8 cellular contexts compared by ENCODE assay signal in the genomic region with DNA sequence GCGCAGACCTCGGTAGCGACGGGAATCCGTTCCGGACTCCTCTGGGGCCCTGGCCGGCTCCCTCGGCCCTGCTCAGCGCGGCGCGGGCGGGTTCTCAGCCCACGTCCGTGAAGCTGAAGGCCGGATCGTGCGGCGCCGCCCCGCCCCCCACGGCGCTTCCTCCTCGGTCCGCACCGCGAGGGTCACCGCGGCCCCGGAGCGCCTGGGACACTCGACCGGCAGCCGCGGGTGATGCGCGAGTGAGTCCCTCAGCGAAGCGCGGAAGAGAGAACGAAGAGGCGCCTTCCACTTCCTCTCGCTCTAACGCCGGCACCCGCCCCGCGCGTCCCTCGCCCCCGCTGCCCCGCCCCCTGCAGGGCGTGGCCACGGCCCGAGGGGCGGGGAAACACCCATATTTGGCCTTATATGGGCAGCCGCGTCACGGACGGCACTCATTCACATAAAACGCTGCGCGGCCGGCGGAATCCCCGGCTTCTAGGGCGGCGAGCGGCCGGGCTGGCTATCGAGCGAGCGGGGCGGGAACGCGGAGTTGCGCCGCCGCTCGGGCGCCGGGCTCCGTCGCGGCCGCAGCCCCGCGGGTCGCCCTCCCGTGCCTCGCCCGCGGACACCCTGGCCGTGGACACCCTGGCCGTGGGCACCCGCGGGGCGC. TPM values are rescaled to one million over a fixed set of nuclear protein-coding genes. Genes with fewer than 3 reads are reported as not detected.
DNase-seq lines count a peak whose midpoint lies in the region; ATAC-seq and TF ChIP-seq lines count a peak whose summit lies in the region.

A gene with protein sequence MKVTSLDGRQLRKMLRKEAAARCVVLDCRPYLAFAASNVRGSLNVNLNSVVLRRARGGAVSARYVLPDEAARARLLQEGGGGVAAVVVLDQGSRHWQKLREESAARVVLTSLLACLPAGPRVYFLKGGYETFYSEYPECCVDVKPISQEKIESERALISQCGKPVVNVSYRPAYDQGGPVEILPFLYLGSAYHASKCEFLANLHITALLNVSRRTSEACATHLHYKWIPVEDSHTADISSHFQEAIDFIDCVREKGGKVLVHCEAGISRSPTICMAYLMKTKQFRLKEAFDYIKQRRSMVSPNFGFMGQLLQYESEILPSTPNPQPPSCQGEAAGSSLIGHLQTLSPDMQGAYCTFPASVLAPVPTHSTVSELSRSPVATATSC (plus strand): TSS at position 470 of the 649 bp plus-strand sequence. CDS start 215 bp downstream, outside the sequence.

- no peak within 1 kb of the TSS for H2AFZ ChIP-seq in PC-9

- H3K9me3 ChIP-seq in HUES6 (ENCODE audit: control insufficient read depth, insufficient read depth, low read depth, low read length) (no peaks in the 10 kb centered on the region), PC-9 (ENCODE audit: insufficient read depth, low read depth) (no peaks in the 10 kb centered on the region), mucosa of stomach (ENCODE audit: control insufficient read depth, low read length) (no peaks in the 10 kb centered on the region)

- peak within 1 kb of the TSS; percentile 89 for H3K9ac ChIP-seq in HUES6 (ENCODE audit: low read length)
- peak within 1 kb of the TSS; percentile 67 for H3K9ac ChIP-seq in mucosa of stomach (ENCODE audit: low read length)

- H3K9me2 ChIP-seq in PC-9 (ENCODE audit: insufficient read depth) = no peaks in the 10 kb centered on the region

- DNase-seq in DMS114 treated with DMSO at 0.1 percent for 48 hours (lab: John Stamatoyannopoulos, UW; ENCODE audit: unreplicated experiment) (peak; percentile 84), PC-9 (peak; percentile 82 to 91), erythroblast (lab: John Stamatoyannopoulos, UW) (peak; percentile 94 to 97)
- peak; percentile 98 for DNase-seq in activated T-cell treated with anti-CD3 and anti-CD28 coated beads, Interleukin-2, amount 50 U/mL, for 24 hours
- peak; percentile 95 for DNase-seq in stimulated activated CD8-positive, alpha-beta memory T cell treated with anti-CD3 and anti-CD28 coated beads, Interleukin-4, amount 100 ng/mL, for 48 hours

- H3K36me3 ChIP-seq in HUES6 (ENCODE audit: control insufficient read depth, insufficient read depth, low read length) (peaks cover under 1% of the 10 kb centered on the region), PC-9 (ENCODE audit: low read depth) (peaks cover 32% of the 10 kb centered on the region), mucosa of stomach (ENCODE audit: control insufficient read depth, insufficient read depth, low read length) (no peaks in the 10 kb centered on the region)

- H3F3A ChIP-seq in PC-9 (ENCODE audit: insufficient read depth, low read depth) = peaks cover 55% of the 10 kb centered on the region

- peaks cover 40% of the 10 kb centered on the region for H4K20me1 ChIP-seq in PC-9 (ENCODE audit: insufficient read depth)

- intact Hi-C loops in PC-9 (cut with micrococcal nuclease; ENCODE audit: unreplicated experiment) = loop anchor here (1.0 to 5.0 kb wide), 7 partner anchors 41 to 186 kb away; no protein-coding TSS in a partner anchor

- peaks cover 83% of the 10 kb centered on the region for H3K79me2 ChIP-seq in PC-9 (ENCODE audit: low read depth)

- peaks cover 63% of the 10 kb centered on the region for H3K36me3 Mint-ChIP-seq in activated T-cell treated with anti-CD3 and anti-CD28 coated beads, Interleukin-2, amount 50 U/mL, for 24 hours (ENCODE audit: low read depth)

- peak; percentile 54 for ATAC-seq in GM21423 (IDR thresholded peaks at IDR 0.05; ENCODE audit: unreplicated experiment)

- peak within 1 kb of the TSS; percentile 89 for H3K4me3 ChIP-seq in HUES6 (ENCODE audit: low read depth, low read length)
- peak within 1 kb of the TSS; percentile 98 for H3K4me3 ChIP-seq in PC-9
- peak within 1 kb of the TSS; percentile 52 for H3K4me3 ChIP-seq in mucosa of stomach (ENCODE audit: low read length)

- CTCF ChIA-PET in PC-9 (lab: Charles Lee) = no interaction called here

- H3K27ac Mint-ChIP-seq in activated T-cell treated with anti-CD3 and anti-CD28 coated beads, Interleukin-2, amount 50 U/mL, for 24 hours = peak within 1 kb of the TSS; percentile 98

- BruUV-seq in PC-9 (replicated peaks; lab: Mats Ljungman, UMichigan) = no TSS peak

- TF ChIP-seq POLR2A in erythroblast (IDR thresholded peaks at IDR 0.05; ENCODE audit: low read length) = peak; percentile 70

- H3K27ac ChIP-seq in HUES6 (ENCODE audit: low read depth, low read length) (peak within 1 kb of the TSS; percentile 80; the same call in 1 of the 2 replicates), PC-9 (peak within 1 kb of the TSS; percentile 87)

- peak within 1 kb of the TSS; percentile 98 for H3K4me3 Mint-ChIP-seq in activated T-cell treated with anti-CD3 and anti-CD28 coated beads, Interleukin-2, amount 50 U/mL, for 24 hours

- peaks cover 56% of the 10 kb centered on the region for H3K4me1 ChIP-seq in HUES6 (ENCODE audit: control insufficient read depth, insufficient read depth, low read length)
- peaks cover 24% of the 10 kb centered on the region for H3K4me1 ChIP-seq in PC-9 (replicated peaks; ENCODE audit: insufficient read depth)
- peaks cover 26% of the 10 kb centered on the region for H3K4me1 ChIP-seq in mucosa of stomach (ENCODE audit: control insufficient read depth, insufficient read depth, low read length)

- no peaks in the 10 kb centered on the region for H3K27me3 Mint-ChIP-seq in activated T-cell treated with anti-CD3 and anti-CD28 coated beads, Interleukin-2, amount 50 U/mL, for 24 hours

- no peak for TF ChIP-seq CTCF in PC-9 (conservative IDR thresholded peaks at IDR 0.05)

- POLR2A ChIA-PET in PC-9 (lab: Charles Lee; ENCODE audit: unreplicated experiment) = interaction anchor here (0.7 to 1.2 kb wide), 2 partner anchors 10 to 69 kb away, joined by 4 to 6 read pairs; no protein-coding TSS in a partner anchor

- peaks cover 54% of the 10 kb centered on the region for H3K4me1 Mint-ChIP-seq in activated T-cell treated with anti-CD3 and anti-CD28 coated beads, Interleukin-2, amount 50 U/mL, for 24 hours (ENCODE audit: low read depth)

- peak within 1 kb of the TSS; percentile 94 for H3K4me2 ChIP-seq in PC-9

- no peaks in the 10 kb centered on the region for H3K9me3 Mint-ChIP-seq in activated T-cell treated with anti-CD3 and anti-CD28 coated beads, Interleukin-2, amount 50 U/mL, for 24 hours

- peaks cover 19% of the 10 kb centered on the region; the same call in 1 of the 2 replicates for H3K27me3 ChIP-seq in HUES6 (ENCODE audit: control insufficient read depth, insufficient read depth, low read length)
- H3K27me3 ChIP-seq in PC-9 (ENCODE audit: insufficient read depth, low read depth) = no peaks in the 10 kb centered on the region
- H3K27me3 ChIP-seq in mucosa of stomach (ENCODE audit: control insufficient read depth, insufficient read depth, low read length) = peaks cover 72% of the 10 kb centered on the region

RNA-seq across cellular contexts. Expression of the gene that starts here (rescaled TPM):
- 14.2 and 19.0 TPM in 2 replicates for total RNA-seq in PC-9 (2021)

Comparison
In these comparisons a context has a peak if more than half of its experiments do, and no peak if none do; other contexts are left out.
1. Peak in every context shown above with its lines: DNase-seq, ATAC-seq, H3K4me3 ChIP-seq and H3K27ac ChIP-seq.